ENCODE assay signal across 11 cellular contexts in the genomic region with DNA sequence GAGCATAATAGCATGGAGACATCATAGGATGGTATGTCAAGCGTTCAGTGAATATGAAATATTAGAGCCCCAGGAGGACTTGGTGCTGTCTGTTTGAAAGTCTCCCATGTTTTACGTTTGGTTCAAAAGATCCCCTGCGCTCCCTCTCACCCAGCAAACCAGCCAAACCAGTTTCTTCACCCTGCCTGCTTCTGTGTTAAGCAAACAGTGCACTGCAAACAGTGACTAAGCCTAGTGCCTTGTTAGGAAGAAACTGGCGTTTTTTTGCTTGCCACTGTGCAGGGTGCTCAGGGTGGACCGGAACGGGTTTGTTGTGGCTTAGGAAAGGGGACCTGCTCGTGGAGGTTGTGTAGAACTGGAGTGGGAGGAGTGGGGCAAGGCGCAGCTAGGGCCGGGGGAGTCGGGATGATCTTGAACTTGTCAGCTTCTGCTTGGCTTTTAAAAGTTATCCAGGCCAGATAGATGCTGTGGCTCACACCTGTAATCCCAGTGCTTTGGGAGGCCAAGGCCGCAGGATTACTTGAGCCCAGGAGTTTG. TPM values are rescaled to one million over a fixed set of nuclear protein-coding genes. Genes with fewer than 3 reads are reported as not detected.
DNase-seq lines count a peak whose midpoint lies in the region; ATAC-seq and TF ChIP-seq lines count a peak whose summit lies in the region.
"Had no signal": no experiment of that assay in that cellular context is flagged by ENCODE, and none has a peak within 500 bp of the region (broad histone marks: within the 10 kb centered on the region; RNA-seq: fewer than 3 reads in every experiment).

No MANE protein-coding gene starts in this region.

- H3K36me3 ChIP-seq in colonic mucosa = no peaks in the 10 kb centered on the region
- no peaks in the 10 kb centered on the region for H3K36me3 ChIP-seq in mucosa of stomach (ENCODE audit: control insufficient read depth, insufficient read depth, low read length)
- H3K36me3 ChIP-seq: neutrophil had no signal

- H3K4me1 ChIP-seq in colonic mucosa (peaks cover 7% of the 10 kb centered on the region), mucosa of stomach (ENCODE audit: control insufficient read depth, insufficient read depth, low read length) (peaks cover 71% of the 10 kb centered on the region)

- peak overlapping the region; percentile 89 for H3K27ac ChIP-seq in colonic mucosa
- H3K27ac ChIP-seq: neutrophil had no signal

- H3K36me3 Mint-ChIP-seq in stimulated activated effector memory CD8-positive, alpha-beta T cell treated with anti-CD3 and anti-CD28 coated beads, Interleukin-12 subunit alpha, Interleukin-12 subunit beta, amount 100 ng/mL, for 72 hours = no peaks in the 10 kb centered on the region
- H3K36me3 Mint-ChIP-seq: activated naive CD8-positive, alpha-beta T cell had no signal

- peak; percentile 88 for DNase-seq in DMS79 (lab: John Stamatoyannopoulos, UW)
- peak; percentile 48 for DNase-seq in NCI-H2081 treated with DMSO at 0.1 percent for 48 hours (lab: John Stamatoyannopoulos, UW)
- DNase-seq in colonic mucosa = peak; percentile 94
- DNase-seq in OCI-M1 (lab: John Stamatoyannopoulos, UW) = no peak
- DNase-seq in NCI-H187 treated with DMSO at 0.1 percent for 48 hours (lab: John Stamatoyannopoulos, UW) = no peak
- DNase-seq in activated CD4-positive, CD25-positive, alpha-beta regulatory T cell (lab: John Stamatoyannopoulos, UW) = no peak
- DNase-seq in stimulated activated effector memory CD8-positive, alpha-beta T cell treated with anti-CD3 and anti-CD28 coated beads, Interleukin-12 subunit alpha, Interleukin-12 subunit beta, amount 100 ng/mL, for 72 hours (ENCODE audit: low spot score in 2 of 2) = no peak
- DNase-seq: NCI-H2171 had no signal

- intact Hi-C loops in colonic mucosa (cut with DNase I) = loop anchor here (10.0 kb wide), 1 partner anchor 50 kb away; no protein-coding TSS in a partner anchor

- no peaks in the 10 kb centered on the region for H3K4me1 Mint-ChIP-seq in stimulated activated effector memory CD8-positive, alpha-beta T cell treated with anti-CD3 and anti-CD28 coated beads, Interleukin-12 subunit alpha, Interleukin-12 subunit beta, amount 100 ng/mL, for 72 hours

- peak overlapping the region in 1 of 2 donors; percentile 70 for H3K9ac ChIP-seq in colonic mucosa (ENCODE audit: low read depth in 2 of 2, low read length in 2 of 2)
- peak overlapping the region; percentile 71 for H3K9ac ChIP-seq in mucosa of stomach (ENCODE audit: low read length)

- H3K27ac Mint-ChIP-seq in stimulated activated effector memory CD8-positive, alpha-beta T cell treated with anti-CD3 and anti-CD28 coated beads, Interleukin-12 subunit alpha, Interleukin-12 subunit beta, amount 100 ng/mL, for 72 hours = no peak overlapping the region
- H3K27ac Mint-ChIP-seq: activated naive CD8-positive, alpha-beta T cell had no signal

- H3K27me3 ChIP-seq in colonic mucosa = no peaks in the 10 kb centered on the region
- H3K27me3 ChIP-seq in mucosa of stomach (ENCODE audit: control insufficient read depth, insufficient read depth, low read length) = no peaks in the 10 kb centered on the region
- H3K27me3 ChIP-seq: neutrophil had no signal

- H3K4me3 ChIP-seq in colonic mucosa = no peak overlapping the region
- peak overlapping the region; percentile 28 for H3K4me3 ChIP-seq in mucosa of stomach (ENCODE audit: low read length)

- no peaks in the 10 kb centered on the region for H3K9me3 Mint-ChIP-seq in stimulated activated effector memory CD8-positive, alpha-beta T cell treated with anti-CD3 and anti-CD28 coated beads, Interleukin-12 subunit alpha, Interleukin-12 subunit beta, amount 100 ng/mL, for 72 hours

- H3K9me3 ChIP-seq in colonic mucosa (no peaks in the 10 kb centered on the region), mucosa of stomach (ENCODE audit: control insufficient read depth, low read length) (no peaks in the 10 kb centered on the region)
- H3K9me3 ChIP-seq: neutrophil had no signal

- TF ChIP-seq CTCF in colonic mucosa (IDR thresholded peaks at IDR 0.05) = no peak

- H3K4me3 Mint-ChIP-seq in stimulated activated effector memory CD8-positive, alpha-beta T cell treated with anti-CD3 and anti-CD28 coated beads, Interleukin-12 subunit alpha, Interleukin-12 subunit beta, amount 100 ng/mL, for 72 hours = no peak overlapping the region
- H3K4me3 Mint-ChIP-seq: activated naive CD8-positive, alpha-beta T cell had no signal

- ATAC-seq in stimulated activated effector memory CD8-positive, alpha-beta T cell treated with anti-CD3 and anti-CD28 coated beads, Interleukin-12 subunit alpha, Interleukin-12 subunit beta, amount 100 ng/mL, for 72 hours = no peak

RNA-seq across cellular contexts. Expression of gene CDH1, which starts 7.7 kb away (rescaled TPM):
- 100 to 1,000 TPM; 494 to 519 TPM for total RNA-seq in colonic mucosa

Comparison
In these comparisons a context has a peak if more than half of its experiments do, and no peak if none do; other contexts are left out.
1. DNase-seq: peak in DMS79 (single experiment), NCI-H2081 treated with DMSO at 0.1 percent for 48 hours (single experiment) and colonic mucosa (single experiment); none in OCI-M1 (single experiment), NCI-H187 treated with DMSO at 0.1 percent for 48 hours (single experiment), activated CD4-positive, CD25-positive, alpha-beta regulatory T cell (0 of 4) and stimulated activated effector memory CD8-positive, alpha-beta T cell treated with anti-CD3 and anti-CD28 coated beads, Interleukin-12 subunit alpha, Interleukin-12 subunit beta, amount 100 ng/mL, for 72 hours (0 of 2).